Comparison of ENCODE assay signal across 11 cellular contexts in the genomic region with DNA sequence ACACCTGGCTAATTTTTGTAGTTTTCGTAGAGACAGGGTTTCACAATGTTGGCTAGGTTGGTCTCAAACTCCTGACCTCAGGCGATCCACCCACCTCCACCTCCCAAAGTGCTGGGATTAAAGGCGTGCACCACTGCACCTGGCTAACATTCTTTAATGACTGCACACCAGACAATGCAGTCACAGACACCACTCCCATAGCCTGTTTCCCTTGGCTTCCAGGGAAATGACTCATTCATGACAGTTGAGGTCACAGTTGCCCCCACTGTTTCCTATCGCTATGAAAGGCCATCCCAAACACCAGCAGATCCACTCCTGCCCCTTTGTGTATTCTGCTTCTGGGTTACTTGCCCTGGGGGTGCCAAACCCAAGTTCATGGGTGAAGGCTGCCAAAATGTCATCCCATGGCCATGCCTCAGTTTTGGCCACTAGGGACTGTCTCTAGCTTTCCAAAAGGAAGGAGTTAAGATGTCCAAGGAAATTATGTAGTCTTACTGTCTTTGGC.
DNase-seq lines count a peak whose midpoint lies in the region; ATAC-seq, FAIRE-seq and TF ChIP-seq lines count a peak whose summit lies in the region.
"Had no signal": no experiment of that assay in that cellular context is flagged by ENCODE, and none has a peak within 500 bp of the region (broad histone marks: within the 10 kb centered on the region; RNA-seq: fewer than 3 reads in every experiment).

No MANE protein-coding gene starts in this region.

- no peak for DNase-seq in stimulated activated naive CD8-positive, alpha-beta T cell treated with anti-CD3 and anti-CD28 coated beads, Interleukin-15, Interleukin-2, amounts not matched to agents 100 U/mL and 50 U/mL, for 24 hours
- DNase-seq in stimulated activated naive CD8-positive, alpha-beta T cell treated with anti-CD3 and anti-CD28 coated beads, Interleukin-15, amount 100 ng/mL, for 72 hours, result no peak
- DNase-seq in T-helper 2 cell treated with Interferon-gamma antibody and Interleukin-4, amounts not matched to agents 5 μg/mL and 100 μg/mL, for 36 hours (ENCODE audit: low spot score), result peak; percentile 23
- DNase-seq in foreskin melanocyte, result peak; percentile 80
- DNase-seq in urothelium cell line (ENCODE audit: low spot score), result peak; percentile 92
- DNase-seq in D721Med (ENCODE audit: insufficient read length, low spot score), result no peak
- no peak for DNase-seq in cerebellar cortex (ENCODE audit: low spot score)
- DNase-seq: DMS153, NCI-H1436, T1000 had no signal

- H3K4me1 Mint-ChIP-seq in stimulated activated naive CD8-positive, alpha-beta T cell treated with anti-CD3 and anti-CD28 coated beads, Interleukin-15, amount 100 ng/mL, for 72 hours, result peaks cover 11% of the 10 kb centered on the region
- peaks cover 11% of the 10 kb centered on the region for H3K4me1 Mint-ChIP-seq in T-helper 2 cell treated with Interferon-gamma antibody and Interleukin-4, amounts not matched to agents 5 μg/mL and 100 μg/mL, for 36 hours (ENCODE audit: low read depth)

- no peaks in the 10 kb centered on the region for H3K36me3 Mint-ChIP-seq in T-helper 2 cell treated with Interferon-gamma antibody and Interleukin-4, amounts not matched to agents 5 μg/mL and 100 μg/mL, for 36 hours (ENCODE audit: low read depth)

- H3K9me3 Mint-ChIP-seq in stimulated activated naive CD8-positive, alpha-beta T cell treated with anti-CD3 and anti-CD28 coated beads, Interleukin-15, amount 100 ng/mL, for 72 hours, result no peaks in the 10 kb centered on the region
- no peaks in the 10 kb centered on the region for H3K9me3 Mint-ChIP-seq in T-helper 2 cell treated with Interferon-gamma antibody and Interleukin-4, amounts not matched to agents 5 μg/mL and 100 μg/mL, for 36 hours

- H3K27ac Mint-ChIP-seq in stimulated activated naive CD8-positive, alpha-beta T cell treated with anti-CD3 and anti-CD28 coated beads, Interleukin-15, amount 100 ng/mL, for 72 hours, result peak overlapping the region in 1 of 2 donors; percentile 54
- H3K27ac Mint-ChIP-seq in T-helper 2 cell treated with Interferon-gamma antibody and Interleukin-4, amounts not matched to agents 5 μg/mL and 100 μg/mL, for 36 hours, result no peak overlapping the region

- no peak for TF ChIP-seq CTCF in D721Med (IDR thresholded peaks at IDR 0.05; ENCODE audit: insufficient read depth, missing control alignments)

- H3K4me3 Mint-ChIP-seq in stimulated activated naive CD8-positive, alpha-beta T cell treated with anti-CD3 and anti-CD28 coated beads, Interleukin-15, amount 100 ng/mL, for 72 hours, result no peak overlapping the region
- no peak overlapping the region for H3K4me3 Mint-ChIP-seq in T-helper 2 cell treated with Interferon-gamma antibody and Interleukin-4, amounts not matched to agents 5 μg/mL and 100 μg/mL, for 36 hours

- ATAC-seq in stimulated activated naive CD8-positive, alpha-beta T cell treated with anti-CD3 and anti-CD28 coated beads, Interleukin-15, Interleukin-2, amounts not matched to agents 100 U/mL and 50 U/mL, for 24 hours, result peak; percentile 86
- no peak for ATAC-seq in stimulated activated naive CD8-positive, alpha-beta T cell treated with anti-CD3 and anti-CD28 coated beads, Interleukin-15, amount 100 ng/mL, for 72 hours
- no peak for ATAC-seq in GM18861 (IDR thresholded peaks at IDR 0.05; ENCODE audit: unreplicated experiment)

- FAIRE-seq in urothelium cell line (lab: Jason Lieb, UNC) (peak; percentile 99), D721Med (lab: Jason Lieb, UNC) (no peak)

- H3K27me3 Mint-ChIP-seq in stimulated activated naive CD8-positive, alpha-beta T cell treated with anti-CD3 and anti-CD28 coated beads, Interleukin-15, amount 100 ng/mL, for 72 hours, result no peaks in the 10 kb centered on the region
- no peaks in the 10 kb centered on the region for H3K27me3 Mint-ChIP-seq in T-helper 2 cell treated with Interferon-gamma antibody and Interleukin-4, amounts not matched to agents 5 μg/mL and 100 μg/mL, for 36 hours (ENCODE audit: low read depth)

Comparison
In these comparisons a context has a peak if more than half of its experiments do, and no peak if none do; other contexts are left out.
1. DNase-seq: peak in T-helper 2 cell treated with Interferon-gamma antibody and Interleukin-4, amounts not matched to agents 5 μg/mL and 100 μg/mL, for 36 hours (single experiment), foreskin melanocyte (single experiment) and urothelium cell line (single experiment); none in stimulated activated naive CD8-positive, alpha-beta T cell treated with anti-CD3 and anti-CD28 coated beads, Interleukin-15, Interleukin-2, amounts not matched to agents 100 U/mL and 50 U/mL, for 24 hours (single experiment), stimulated activated naive CD8-positive, alpha-beta T cell treated with anti-CD3 and anti-CD28 coated beads, Interleukin-15, amount 100 ng/mL, for 72 hours (0 of 2), D721Med (single experiment) and cerebellar cortex (single experiment).